In genomic region chr4:107719927-107720722, GRCh38 we compare ENCODE assay signal across 8 cellular contexts. TPM values are rescaled to one million over a fixed set of nuclear protein-coding genes. Genes with fewer than 3 reads are reported as not detected.
DNase-seq lines count a peak whose midpoint lies in the region; ATAC-seq and TF ChIP-seq lines count a peak whose summit lies in the region.

Gene PAPSS1 (minus strand): TSS chr4:107720234. CDS start chr4:107720179, 55 bp downstream.

- no peaks in the 10 kb centered on the region for H3K36me3 ChIP-seq in ES-I3 (ENCODE audit: insufficient read depth, low read length)

- no peak within 1 kb of the TSS for H3K27ac ChIP-seq in H9 (ENCODE audit: insufficient read length, low read depth, low read length)

- peak; percentile 79 for TF ChIP-seq POLR2A in Raji (IDR thresholded peaks at IDR 0.05; ENCODE audit: insufficient read depth, low read depth, low read length)

- H3K36me3 Mint-ChIP-seq in H9 (ENCODE audit: insufficient read depth in 1 of 3, low read depth in 3 of 3), result peaks cover 2 to 4% (median 3%) of the 10 kb centered on the region in 3 experiments; a peak in 3 of 7 replicates
- H3K36me3 Mint-ChIP-seq in natural killer cell, result no peaks in the 10 kb centered on the region

- H3K79me2 ChIP-seq in H9 (ENCODE audit: insufficient read depth, low read length), result peaks cover 16% of the 10 kb centered on the region; the same call in 1 of the 2 replicates

- H3K14ac ChIP-seq in H9 (ENCODE audit: insufficient read depth, low read length), result peak within 1 kb of the TSS; percentile 55; the same call in 1 of the 2 replicates

- intact Hi-C loops in natural killer cell (cut with micrococcal nuclease), result loop anchor here (1.0 to 5.0 kb wide), 3 partner anchors 211 to 1404 kb away; partner anchors contain the start of genes AIMP1, CYP2U1, HADH and TBCK

- H2AK5ac ChIP-seq in H9 (ENCODE audit: insufficient read length, low read length), result no peak within 1 kb of the TSS

- peak within 1 kb of the TSS; percentile 25 for H3K18ac ChIP-seq in H9 (ENCODE audit: insufficient read length, low read depth, low read length)

- no peak within 1 kb of the TSS for H3K23ac ChIP-seq in H9 (ENCODE audit: insufficient read length, low read depth, low read length)

- H4K20me1 ChIP-seq in H9 (ENCODE audit: control insufficient read depth, insufficient read depth, insufficient read length), result no peaks in the 10 kb centered on the region

- H2BK120ac ChIP-seq in H9 (ENCODE audit: low read depth, low read length, poor library complexity, severe bottlenecking), result no peak within 1 kb of the TSS

- peak; percentile 86 to 98 (median 90) for ATAC-seq in natural killer cell

- H3T11ph ChIP-seq in H9 (ENCODE audit: low read length), result no peak within 1 kb of the TSS

- peaks cover 16% of the 10 kb centered on the region for H3K23me2 ChIP-seq in H9 (ENCODE audit: insufficient read length, low read depth, low read length, poor library complexity, severe bottlenecking)

- H3K4me1 ChIP-seq in ES-I3 (ENCODE audit: insufficient read depth, low read length) (peaks cover 9% of the 10 kb centered on the region; the same call in 1 of the 2 replicates), H9 (ENCODE audit: insufficient read depth, low read length) (peaks cover 4% of the 10 kb centered on the region; the same call in 1 of the 2 replicates)

- peak within 1 kb of the TSS; percentile 95 to 97 (median 97) for H3K27ac Mint-ChIP-seq in H9
- H3K27ac Mint-ChIP-seq in natural killer cell, result peak within 1 kb of the TSS; percentile 90 to 95

- H3K9me3 ChIP-seq in ES-I3 (ENCODE audit: control insufficient read depth, insufficient read depth, low read length) (no peaks in the 10 kb centered on the region), H9 (ENCODE audit: control insufficient read depth, low read depth, low read length) (no peaks in the 10 kb centered on the region)

- H3K9ac ChIP-seq in ES-I3 (ENCODE audit: low read depth, low read length) (peak within 1 kb of the TSS; percentile 77), H9 (ENCODE audit: extremely low read depth, insufficient read length, low read length) (peak within 1 kb of the TSS; percentile 62)

- H4K5ac ChIP-seq in H9 (ENCODE audit: insufficient read length, low read depth, low read length), result no peak within 1 kb of the TSS

- H3K9me3 Mint-ChIP-seq in H9 (no peaks in the 10 kb centered on the region; a peak in 2 of 5 replicates), natural killer cell (no peaks in the 10 kb centered on the region)

- H3K4me1 Mint-ChIP-seq in H9, result peaks cover 39 to 42% of the 10 kb centered on the region in 2 experiments
- peaks cover 29 to 37% of the 10 kb centered on the region in 2 donors for H3K4me1 Mint-ChIP-seq in natural killer cell

- no peak within 1 kb of the TSS for H3K56ac ChIP-seq in H9 (ENCODE audit: insufficient read length, low read depth, low read length)

- TF ChIP-seq CTCF in H9 (conservative IDR thresholded peaks at IDR 0.05), result no peak
- TF ChIP-seq CTCF in natural killer cell (IDR thresholded peaks at IDR 0.05), result no peak

- peak within 1 kb of the TSS; percentile 63 for H2AFZ ChIP-seq in H9 (ENCODE audit: low read length)

- peaks cover 14% of the 10 kb centered on the region for H3K79me1 ChIP-seq in H9 (ENCODE audit: insufficient read depth, low read depth, low read length, poor library complexity, severe bottlenecking)

- no peak within 1 kb of the TSS for H2BK20ac ChIP-seq in H9 (ENCODE audit: low read depth, low read length, poor library complexity, severe bottlenecking)

- H3K4ac ChIP-seq in H9 (ENCODE audit: low read depth, low read length), result no peak within 1 kb of the TSS

- no peak within 1 kb of the TSS for H2BK12ac ChIP-seq in H9 (ENCODE audit: insufficient read length, low read depth, low read length)

- H2BK15ac ChIP-seq in H9 (ENCODE audit: low read depth, low read length), result no peak within 1 kb of the TSS

- no peak within 1 kb of the TSS for H4K8ac ChIP-seq in H9 (replicated peaks; ENCODE audit: insufficient read length, low read depth, low read length)

- H4K91ac ChIP-seq in H9 (ENCODE audit: insufficient read length, low read depth, low read length), result no peak within 1 kb of the TSS

- no peak within 1 kb of the TSS for H2BK5ac ChIP-seq in H9 (ENCODE audit: insufficient read length, low read length)

- DNase-seq in H9 (peak; percentile 98), M059J (ENCODE audit: low read depth) (peak; percentile 94), fibroblast of peridontal ligament (ENCODE audit: extremely low read depth) (peak; percentile 95), natural killer cell (peak; percentile 91)
- DNase-seq in activated T-helper 9 cell treated with anti-CD3 and anti-CD28 coated beads, Interleukin-2, amount 50 U/mL, for 16 hours (ENCODE audit: low read depth), result peak; percentile 91
- peak; percentile 92 to 95 (median 94) for DNase-seq in stimulated activated naive CD4-positive, alpha-beta T cell (lab: John Stamatoyannopoulos, UW)

- H3K27me3 ChIP-seq in H9 (ENCODE audit: insufficient read depth, low read length), result no peaks in the 10 kb centered on the region

- peak within 1 kb of the TSS; percentile 89 to 97 for H3K4me3 Mint-ChIP-seq in H9
- peak within 1 kb of the TSS; percentile 97 for H3K4me3 Mint-ChIP-seq in natural killer cell

- no CpG with 5 or more reads among the region's 90 CpGs for WGBS in H9 (ENCODE audit: extremely low coverage, insufficient read length, low lambda C conversion rate)

- H3K27me3 Mint-ChIP-seq in H9 (ENCODE audit: low read depth) (no peaks in the 10 kb centered on the region), natural killer cell (ENCODE audit: low read depth in 2 of 2) (peaks cover 4 to 5% of the 10 kb centered on the region in 2 donors)

- peak within 1 kb of the TSS; percentile 93 for H3K4me2 ChIP-seq in H9 (ENCODE audit: insufficient read depth, insufficient read length, low read length)

RNA-seq across cellular contexts. Expression of gene PAPSS1, which starts in this region (rescaled TPM):
- total RNA-seq in H9 (2021), result 83.6 and 86.3 TPM in 2 replicates
- total RNA-seq in M059J (2014; rRNA removed; shearing (Covaris generic)), result 55.4 and 65.5 TPM in 2 replicates
- 10 to 100 TPM; 10.2 to 21.3 (median 12.9) TPM for total RNA-seq in natural killer cell
